1 cellular context compared by ENCODE assay signal in the genomic region with DNA sequence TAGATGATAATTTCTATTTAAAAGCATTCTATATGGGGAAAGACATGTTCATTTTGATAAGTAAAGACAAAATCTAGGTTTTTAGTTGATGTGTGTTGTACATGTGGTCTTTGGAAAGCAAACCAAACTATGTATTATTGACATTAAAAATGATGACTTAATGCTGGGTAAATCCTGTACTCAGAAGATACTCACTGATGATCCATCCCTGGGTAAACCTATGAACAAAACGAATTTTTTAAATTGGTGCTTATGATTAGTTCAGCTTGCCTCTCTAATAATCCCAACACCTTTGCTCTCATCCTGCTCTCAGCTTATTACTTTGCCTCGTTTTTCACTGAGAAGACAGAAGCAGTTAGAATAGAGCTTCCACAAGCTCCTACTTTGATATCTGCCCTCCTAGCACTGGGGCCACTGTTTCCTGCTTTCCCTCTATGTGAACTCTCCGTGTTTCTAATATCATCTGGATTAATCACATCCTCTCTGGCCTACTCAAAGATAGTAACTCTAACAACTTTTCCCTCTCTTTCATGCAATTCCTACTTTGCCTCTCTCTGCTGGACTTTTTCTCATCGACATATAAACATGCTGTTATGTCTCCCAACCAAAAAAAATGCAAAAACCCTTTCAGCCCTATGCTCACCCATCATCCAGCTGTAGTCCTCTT.
A peak's percentile ranks its signal among the peaks of the same experiment; 100 is the strongest.
TF ChIP-seq lines count a peak whose summit lies in the region.

No MANE protein-coding gene starts in this region.

TF ChIP-seq in SK-N-SH, 30 proteins besides CTCF, POLR2A, EP300 and RAD21:
- TF ChIP-seq FOSL2 (IDR thresholded peaks at IDR 0.05; ENCODE audit: borderline replicate concordance, low read depth), result peak; percentile 60; the same call in 1 of the 2 replicates
- TF ChIP-seq TCF12 (IDR thresholded peaks at IDR 0.05), result peak; percentile 32; the same call in 1 of the 2 replicates
- no peak for TF ChIP-seq TEAD4 (IDR thresholded peaks at IDR 0.05; ENCODE audit: borderline replicate concordance, insufficient read depth)
- TF ChIP-seq MEF2A (IDR thresholded peaks at IDR 0.05; ENCODE audit: borderline replicate concordance, low read depth), result no peak
- TF ChIP-seq RFX5 (IDR thresholded peaks at IDR 0.05; ENCODE audit: low read length), result no peak
- TF ChIP-seq JUND (IDR thresholded peaks at IDR 0.05), result peak; percentile 48
- TF ChIP-seq, protein P1, sequence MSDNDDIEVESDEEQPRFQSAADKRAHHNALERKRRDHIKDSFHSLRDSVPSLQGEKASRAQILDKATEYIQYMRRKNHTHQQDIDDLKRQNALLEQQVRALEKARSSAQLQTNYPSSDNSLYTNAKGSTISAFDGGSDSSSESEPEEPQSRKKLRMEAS (IDR thresholded peaks at IDR 0.05; ENCODE audit: low read depth), result peak; percentile 51
- no peak for TF ChIP-seq FOXM1 (IDR thresholded peaks at IDR 0.05; ENCODE audit: low read depth)
- TF ChIP-seq FOXJ3 (CRISPR knock-in tag; IDR thresholded peaks at IDR 0.05), result no peak
- TF ChIP-seq RXRA (IDR thresholded peaks at IDR 0.05; ENCODE audit: borderline replicate concordance, low read depth), result peak; percentile 89
